ENCODE assay signal across 13 cellular contexts in the genomic region with DNA sequence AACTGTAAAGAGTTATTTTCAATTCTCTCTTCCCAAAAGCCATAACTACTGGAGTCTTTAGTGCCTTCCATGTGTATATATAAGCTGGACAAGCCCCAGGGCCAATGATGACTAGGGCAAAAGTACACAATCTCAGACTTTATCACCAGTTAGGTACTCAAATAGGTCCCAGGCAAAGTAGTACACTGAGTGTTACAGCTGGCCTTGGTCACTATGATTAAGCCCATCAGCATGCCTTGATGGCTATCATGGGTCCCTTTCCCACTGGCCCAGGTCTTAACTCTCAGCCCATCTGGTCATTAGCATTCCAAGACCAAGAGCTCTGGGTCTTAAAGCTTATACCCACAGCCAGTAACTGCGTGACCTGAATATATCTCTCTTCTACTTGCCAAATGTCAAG.
DNase-seq lines count a peak whose midpoint lies in the region; ATAC-seq and TF ChIP-seq lines count a peak whose summit lies in the region.
"Had no signal": no experiment of that assay in that cellular context is flagged by ENCODE, and none has a peak within 500 bp of the region (broad histone marks: within the 10 kb centered on the region; RNA-seq: fewer than 3 reads in every experiment).

No MANE protein-coding gene starts in this region.

- H3K36me3 ChIP-seq in cardiac muscle cell: no peaks in the 10 kb centered on the region
- no peaks in the 10 kb centered on the region for H3K36me3 ChIP-seq in CD8-positive, alpha-beta memory T cell (ENCODE audit: insufficient read depth, low read length)

- peak in 1 of 2 donors; percentile 13 for DNase-seq in cardiac muscle cell (ENCODE audit: low read depth in 1 of 2, low spot score in 1 of 2)
- DNase-seq in cardiac septum (ENCODE audit: low spot score): no peak
- DNase-seq in astrocyte of the hippocampus (ENCODE audit: low read depth, low spot score): peak; percentile 37
- DNase-seq in islet precursor cell: peak; percentile 97
- no peak for DNase-seq in OCI-M1 (lab: John Stamatoyannopoulos, UW)
- no peak for DNase-seq in NCI-H1092 treated with DMSO at 0.1 percent for 48 hours (lab: John Stamatoyannopoulos, UW)
- DNase-seq in CD8-positive, alpha-beta memory T cell: no peak
- DNase-seq: caudate nucleus, hypothalamus, NCI-H524 had no signal

- intact Hi-C loops in cardiac septum (cut with DNase I): no loop called here

- no peaks in the 10 kb centered on the region for H3K9me3 ChIP-seq in cardiac muscle cell (ENCODE audit: low read depth)
- H3K9me3 ChIP-seq in CD8-positive, alpha-beta memory T cell (ENCODE audit: low read length): no peaks in the 10 kb centered on the region

- H3K4me1 Mint-ChIP-seq in CD8-positive, alpha-beta memory T cell: no peaks in the 10 kb centered on the region

- ATAC-seq in HG03460 (IDR thresholded peaks at IDR 0.05; ENCODE audit: unreplicated experiment): no peak

- no peak overlapping the region for H3K27ac Mint-ChIP-seq in CD8-positive, alpha-beta memory T cell

- H3K4me3 Mint-ChIP-seq in CD8-positive, alpha-beta memory T cell: no peak overlapping the region

- peaks cover 18 to 34% of the 10 kb centered on the region in 2 donors for H3K27me3 Mint-ChIP-seq in CD8-positive, alpha-beta memory T cell

- TF ChIP-seq CTCF in cardiac muscle cell (IDR thresholded peaks at IDR 0.05; ENCODE audit: low read depth, low read length): no peak

- no peaks in the 10 kb centered on the region for H3K36me3 Mint-ChIP-seq in CD8-positive, alpha-beta memory T cell

- H3K9me3 Mint-ChIP-seq in CD8-positive, alpha-beta memory T cell: no peaks in the 10 kb centered on the region

- H3K27ac ChIP-seq in cardiac muscle cell: peak overlapping the region; percentile 41
- H3K27ac ChIP-seq in CD8-positive, alpha-beta memory T cell (ENCODE audit: low read depth, low read length): no peak overlapping the region
- H3K27ac ChIP-seq: parathyroid adenoma had no signal

- no peaks in the 10 kb centered on the region for H3K27me3 ChIP-seq in cardiac muscle cell
- H3K27me3 ChIP-seq in CD8-positive, alpha-beta memory T cell (ENCODE audit: insufficient read depth, low read length, poor library complexity, severe bottlenecking): peaks cover 5% of the 10 kb centered on the region

- H3K4me1 ChIP-seq in cardiac muscle cell (ENCODE audit: low read depth): peaks cover 16% of the 10 kb centered on the region
- no peaks in the 10 kb centered on the region for H3K4me1 ChIP-seq in CD8-positive, alpha-beta memory T cell (ENCODE audit: insufficient read depth, low read length)

- CTCF ChIA-PET in CD8-positive, alpha-beta memory T cell (lab: Charles Lee): no interaction called here

- POLR2A ChIA-PET in CD8-positive, alpha-beta memory T cell (lab: Charles Lee): no interaction called here

- H3K4me3 ChIP-seq in cardiac muscle cell: no peak overlapping the region
- no peak overlapping the region for H3K4me3 ChIP-seq in CD8-positive, alpha-beta memory T cell (ENCODE audit: low read length)
- H3K4me3 ChIP-seq: lung had no signal

Comparison
In these comparisons a context has a peak if more than half of its experiments do, and no peak if none do; other contexts are left out.
1. DNase-seq: peak in astrocyte of the hippocampus (single experiment) and islet precursor cell (single experiment); none in cardiac septum (single experiment), OCI-M1 (single experiment), NCI-H1092 treated with DMSO at 0.1 percent for 48 hours (single experiment) and CD8-positive, alpha-beta memory T cell (0 of 5).